In genomic region chr6:119283214-119283613, GRCh38 we compare ENCODE assay signal across 15 cellular contexts.
"Had no signal": no experiment of that assay in that cellular context is flagged by ENCODE, and none has a peak within 500 bp of the region (broad histone marks: within the 10 kb centered on the region; RNA-seq: fewer than 3 reads in every experiment).

No MANE protein-coding gene starts in this region.

- H3K27ac ChIP-seq: parathyroid adenoma, spleen, transverse colon, WERI-Rb-1 had no signal

- H3K9me3 ChIP-seq: spleen, transverse colon had no signal

- H3K4me1 ChIP-seq: spleen had no signal

- H3K4me3 Mint-ChIP-seq: activated CD4-positive, alpha-beta T cell treated with anti-CD3 and anti-CD28 coated beads for 36 hours; activated CD8-positive, alpha-beta T cell treated with anti-CD3 and anti-CD28 coated beads, Interleukin-2, amount 10 ng/mL, durations not matched to agents 7 days and 5 days; activated naive CD4-positive, alpha-beta T cell treated with anti-CD3 and anti-CD28 coated beads for 36 hours; central memory CD8-positive, alpha-beta T cell; stimulated activated naive B cell treated with anti-CD40 and anti-IgM and Interleukin-4, amounts not matched to agents 10 μg/mL and 1 μg/mL and 100 μg/mL, for 72 hours had no signal

- H3K36me3 ChIP-seq: transverse colon, WERI-Rb-1 had no signal

- H3K27ac Mint-ChIP-seq: activated CD4-positive, alpha-beta T cell treated with anti-CD3 and anti-CD28 coated beads for 36 hours; activated CD8-positive, alpha-beta T cell treated with anti-CD3 and anti-CD28 coated beads, Interleukin-2, amount 10 ng/mL, durations not matched to agents 7 days and 5 days; activated naive CD4-positive, alpha-beta T cell treated with anti-CD3 and anti-CD28 coated beads for 36 hours; stimulated activated naive B cell treated with anti-CD40 and anti-IgM and Interleukin-4, amounts not matched to agents 10 μg/mL and 1 μg/mL and 100 μg/mL, for 72 hours had no signal

- H3K9me3 Mint-ChIP-seq: activated naive CD4-positive, alpha-beta T cell treated with anti-CD3 and anti-CD28 coated beads for 36 hours; central memory CD8-positive, alpha-beta T cell had no signal

- H3K9ac ChIP-seq: parathyroid adenoma had no signal

- DNase-seq: activated CD4-positive, alpha-beta T cell treated with anti-CD3 and anti-CD28 coated beads for 36 hours; activated CD8-positive, alpha-beta T cell treated with anti-CD3 and anti-CD28 coated beads, Interleukin-2, amount 10 ng/mL, durations not matched to agents 7 days and 5 days; activated naive CD4-positive, alpha-beta T cell treated with anti-CD3 and anti-CD28 coated beads for 36 hours; foreskin fibroblast; head of caudate nucleus; right cardiac atrium; spleen; stimulated activated CD4-positive, alpha-beta T cell treated with anti-CD3 and anti-CD28 coated beads, Interleukin-1b, Interleukin-23, amount 100 ng/mL, for 48 hours; stimulated activated naive B cell treated with anti-CD40 and anti-IgM and Interleukin-4, amounts not matched to agents 10 μg/mL and 1 μg/mL and 100 μg/mL, for 72 hours; substantia nigra; transverse colon; WERI-Rb-1 had no signal

- H3K4me3 ChIP-seq: spleen, transverse colon had no signal

- ATAC-seq: activated CD4-positive, alpha-beta T cell treated with anti-CD3 and anti-CD28 coated beads for 36 hours; activated CD8-positive, alpha-beta T cell treated with anti-CD3 and anti-CD28 coated beads, Interleukin-2, amount 10 ng/mL, durations not matched to agents 7 days and 5 days; esophagus mucosa; right cardiac atrium; stimulated activated naive B cell treated with anti-CD40 and anti-IgM and Interleukin-4, amounts not matched to agents 10 μg/mL and 1 μg/mL and 100 μg/mL, for 72 hours had no signal

- H3K27me3 ChIP-seq: spleen, transverse colon had no signal

- H3K27me3 Mint-ChIP-seq: activated CD4-positive, alpha-beta T cell treated with anti-CD3 and anti-CD28 coated beads for 36 hours; central memory CD8-positive, alpha-beta T cell; stimulated activated naive B cell treated with anti-CD40 and anti-IgM and Interleukin-4, amounts not matched to agents 10 μg/mL and 1 μg/mL and 100 μg/mL, for 72 hours had no signal

- H2AFZ ChIP-seq: parathyroid adenoma had no signal
